ENCODE assay signal across 14 cellular contexts in genomic region chr16:69365901-69366300, GRCh38. TPM values are rescaled to one million over a fixed set of nuclear protein-coding genes. Genes with fewer than 3 reads are reported as not detected.
"Had no signal": no experiment of that assay in that cellular context is flagged by ENCODE, and none has a peak within 500 bp of the region (broad histone marks: within the 10 kb centered on the region; RNA-seq: fewer than 3 reads in every experiment).

No MANE protein-coding gene starts in this region.

- H3K4me1 Mint-ChIP-seq: neural crest cell had no signal

- DNase-seq: activated naive CD4-positive, alpha-beta T cell; activated T-cell treated with anti-CD3 and anti-CD28 coated beads, Interleukin-2, amount 50 U/mL, for 1 hour; brain microvascular endothelial cell; effector memory CD4-positive, alpha-beta T cell; stimulated activated CD4-positive, alpha-beta T cell treated with anti-CD3 and anti-CD28 coated beads, Interleukin-12 subunit alpha, Interleukin-12 subunit beta, amount 100 ng/mL, for 4 hours; stimulated activated naive CD8-positive, alpha-beta T cell treated with anti-CD3 and anti-CD28 coated beads, Interleukin-15, amount 100 ng/mL, for 72 hours; T-helper 2 cell had no signal

- H3K4me3 ChIP-seq: hepatocyte, thoracic aorta had no signal

- ATAC-seq: activated CD4-positive, CD25-positive, alpha-beta regulatory T cell treated with anti-CD3 and anti-CD28 coated beads, Interleukin-2, amount 50 U/mL, for 24 hours; sciatic nerve; stimulated activated naive CD8-positive, alpha-beta T cell treated with anti-CD3 and anti-CD28 coated beads, Interleukin-15, amount 100 ng/mL, for 72 hours had no signal

- H3K27me3 Mint-ChIP-seq: stimulated activated naive CD8-positive, alpha-beta T cell treated with anti-CD3 and anti-CD28 coated beads, Interleukin-15, amount 100 ng/mL, for 72 hours had no signal

- H3K4me3 Mint-ChIP-seq: neural crest cell; stimulated activated naive CD8-positive, alpha-beta T cell treated with anti-CD3 and anti-CD28 coated beads, Interleukin-15, amount 100 ng/mL, for 72 hours had no signal

- H3K9me3 Mint-ChIP-seq: neural crest cell; stimulated activated naive CD8-positive, alpha-beta T cell treated with anti-CD3 and anti-CD28 coated beads, Interleukin-15, amount 100 ng/mL, for 72 hours had no signal

RNA-seq across cellular contexts. Expression of gene TMED6, which starts 14.3 kb away (rescaled TPM):
- total RNA-seq: kidney epithelial cell, sciatic nerve, urinary bladder had no signal
